32 cellular contexts compared by ENCODE assay signal in genomic region chr6:137434640-137435039, GRCh38. TPM values are rescaled to one million over a fixed set of nuclear protein-coding genes. Genes with fewer than 3 reads are reported as not detected.
"Had no signal": no experiment of that assay in that cellular context is flagged by ENCODE, and none has a peak within 500 bp of the region (broad histone marks: within the 10 kb centered on the region; RNA-seq: fewer than 3 reads in every experiment).

No MANE protein-coding gene starts in this region.

- DNase-seq: activated CD4-positive, alpha-beta T cell treated with anti-CD3 and anti-CD28 coated beads for 4 hours; activated CD4-positive, alpha-beta T cell treated with anti-CD3 and anti-CD28 coated beads, Interleukin-2, amount 50 U/mL, for 1 hour; activated CD4-positive, alpha-beta T cell treated with anti-CD3 and anti-CD28 coated beads, Interleukin-2, amount 50 U/mL, for 48 hours; activated CD4-positive, CD25-positive, alpha-beta regulatory T cell; activated CD4-positive, CD25-positive, alpha-beta regulatory T cell treated with anti-CD3 and anti-CD28 coated beads, Interleukin-2, amount 50 U/mL, for 72 hours; activated CD8-positive, alpha-beta memory T cell treated with anti-CD3 and anti-CD28 coated beads for 24 hours; activated CD8-positive, alpha-beta T cell treated with anti-CD3 and anti-CD28 coated beads for 36 hours; activated effector memory CD4-positive, alpha-beta T cell treated with Interleukin-2 at 50 U/mL for 16 hours; activated gamma-delta T cell treated with Interleukin-2 at 50 U/mL for 16 hours; activated naive CD4-positive, alpha-beta T cell treated with anti-CD3 and anti-CD28 coated beads, Interleukin-2, amount 50 U/mL, for 16 hours; activated naive CD4-positive, alpha-beta T cell treated with Interleukin-2 at 50 U/mL for 16 hours; activated T-cell treated with anti-CD3 and anti-CD28 coated beads, Interleukin-2, amount 50 U/mL, for 4 hours; amniotic stem cell; anterior cingulate cortex; brain microvascular endothelial cell; dorsolateral prefrontal cortex; effector CD4-positive, alpha-beta T cell; effector memory CD8-positive, alpha-beta T cell; erythroblast; foreskin keratinocyte; gastrocnemius medialis; glutamatergic neuron; heart left ventricle; T-helper 1 cell; T-helper 17 cell had no signal

- H3K4me3 Mint-ChIP-seq: activated CD8-positive, alpha-beta T cell treated with anti-CD3 and anti-CD28 coated beads for 36 hours; activated naive CD8-positive, alpha-beta T cell; activated T-cell treated with anti-CD3 and anti-CD28 coated beads, Interleukin-2, amount 50 U/mL, for 4 hours; activated T-helper 17 cell treated with anti-CD3 and anti-CD28 coated beads, Interleukin-2, amount 50 U/mL, for 72 hours; central memory CD8-positive, alpha-beta T cell; dendritic cell treated with granulocyte-macrophage colony-stimulating factor and Interleukin-4, amounts not matched to agents 40 ng/mL and 50 ng/mL, for 4 days; effector memory CD8-positive, alpha-beta T cell; T-helper 17 cell; T-helper 2 cell treated with Interferon-gamma antibody and Interleukin-4, amounts not matched to agents 5 μg/mL and 100 μg/mL, for 36 hours had no signal

- H3K36me3 Mint-ChIP-seq: activated naive CD8-positive, alpha-beta T cell had no signal

- ATAC-seq: activated CD8-positive, alpha-beta T cell treated with anti-CD3 and anti-CD28 coated beads for 36 hours; activated T-cell treated with anti-CD3 and anti-CD28 coated beads, Interleukin-2, amount 50 U/mL, for 4 hours; activated T-helper 17 cell treated with anti-CD3 and anti-CD28 coated beads, Interleukin-2, amount 50 U/mL, for 72 hours; effector memory CD8-positive, alpha-beta T cell; foreskin keratinocyte; gastrocnemius medialis; heart left ventricle; T-helper 17 cell had no signal

- H3K27me3 Mint-ChIP-seq: activated CD8-positive, alpha-beta T cell treated with anti-CD3 and anti-CD28 coated beads for 36 hours had no signal

- H3K9me3 Mint-ChIP-seq: activated CD8-positive, alpha-beta T cell treated with anti-CD3 and anti-CD28 coated beads for 36 hours; activated T-cell treated with anti-CD3 and anti-CD28 coated beads, Interleukin-2, amount 50 U/mL, for 4 hours; activated T-helper 17 cell treated with anti-CD3 and anti-CD28 coated beads, Interleukin-2, amount 50 U/mL, for 72 hours; central memory CD8-positive, alpha-beta T cell; dendritic cell treated with granulocyte-macrophage colony-stimulating factor and Interleukin-4, amounts not matched to agents 40 ng/mL and 50 ng/mL, for 4 days; effector memory CD8-positive, alpha-beta T cell; T-helper 2 cell treated with Interferon-gamma antibody and Interleukin-4, amounts not matched to agents 5 μg/mL and 100 μg/mL, for 36 hours had no signal

- H3K4me1 Mint-ChIP-seq: activated T-helper 17 cell treated with anti-CD3 and anti-CD28 coated beads, Interleukin-2, amount 50 U/mL, for 72 hours; T-helper 17 cell had no signal

- H3K27ac Mint-ChIP-seq: activated CD8-positive, alpha-beta T cell treated with anti-CD3 and anti-CD28 coated beads for 36 hours; activated naive CD8-positive, alpha-beta T cell; activated T-helper 17 cell treated with anti-CD3 and anti-CD28 coated beads, Interleukin-2, amount 50 U/mL, for 72 hours; dendritic cell treated with granulocyte-macrophage colony-stimulating factor and Interleukin-4, amounts not matched to agents 40 ng/mL and 50 ng/mL, for 4 days; effector memory CD8-positive, alpha-beta T cell; T-helper 17 cell; T-helper 2 cell treated with Interferon-gamma antibody and Interleukin-4, amounts not matched to agents 5 μg/mL and 100 μg/mL, for 36 hours had no signal

RNA-seq across cellular contexts. Expression of gene OLIG3, which starts 59.6 kb away (rescaled TPM):
- total RNA-seq: activated T-cell treated with anti-CD3 and anti-CD28 coated beads, Interleukin-2, amount 50 U/mL, for 4 hours; bronchial epithelial cell; cardiac septum; dorsolateral prefrontal cortex; foreskin keratinocyte; gastrocnemius medialis; heart left ventricle had no signal
